ENCODE assay signal across 8 cellular contexts in genomic region chr14:77458249-77458950, GRCh38. TPM values are rescaled to one million over a fixed set of nuclear protein-coding genes. Genes with fewer than 3 reads are reported as not detected.
DNase-seq lines count a peak whose midpoint lies in the region; ATAC-seq and TF ChIP-seq lines count a peak whose summit lies in the region.

No MANE protein-coding gene starts in this region.

- ATAC-seq in HG02623 (IDR thresholded peaks at IDR 0.05; ENCODE audit: unreplicated experiment): peak; percentile 4
- peak; percentile 23 for ATAC-seq in activated CD8-positive, alpha-beta memory T cell treated with anti-CD3 and anti-CD28 coated beads, Interleukin-2, amount 10 ng/mL, durations not matched to agents 7 days and 5 days
- ATAC-seq in esophagus mucosa: peak; percentile 50
- ATAC-seq in natural killer cell: peak in 1 of 3 donors; percentile 8

- H3K27ac ChIP-seq in thymus (ENCODE audit: low read depth): peak overlapping the region; percentile 91

- H3K9me3 ChIP-seq in thymus (ENCODE audit: control insufficient read depth): no peaks in the 10 kb centered on the region

- no peaks in the 10 kb centered on the region for H3K27me3 ChIP-seq in thymus (ENCODE audit: control insufficient read depth, insufficient read depth)

- H3K27me3 Mint-ChIP-seq in activated CD8-positive, alpha-beta memory T cell treated with anti-CD3 and anti-CD28 coated beads, Interleukin-2, amount 10 ng/mL, durations not matched to agents 7 days and 5 days: no peaks in the 10 kb centered on the region
- H3K27me3 Mint-ChIP-seq in natural killer cell (ENCODE audit: low read depth in 2 of 2): no peaks in the 10 kb centered on the region

- CTCF ChIA-PET in activated CD8-positive, alpha-beta memory T cell treated with anti-CD3 and anti-CD28 coated beads, Interleukin-2, amount 10 ng/mL, durations not matched to agents 7 days and 5 days (lab: Charles Lee): interaction anchor here (0.9 to 3.2 kb wide), 11 partner anchors 9 to 295 kb away, joined by 3 to 33 read pairs (median 4); partner anchors contain the start of genes SAMD15 and TMED8

- intact Hi-C loops in natural killer cell (cut with micrococcal nuclease): loop anchor here (2.0 to 5.0 kb wide), 2 partner anchors 92 to 361 kb away; partner anchors contain the start of gene CIPC

- peaks cover 36% of the 10 kb centered on the region for H3K4me1 Mint-ChIP-seq in activated CD8-positive, alpha-beta memory T cell treated with anti-CD3 and anti-CD28 coated beads, Interleukin-2, amount 10 ng/mL, durations not matched to agents 7 days and 5 days
- H3K4me1 Mint-ChIP-seq in natural killer cell: peaks cover 40 to 50% of the 10 kb centered on the region in 2 donors

- H3K36me3 ChIP-seq in thymus (ENCODE audit: control insufficient read depth, insufficient read depth): peaks cover 24% of the 10 kb centered on the region

- H3K4me1 ChIP-seq in thymus (ENCODE audit: control insufficient read depth, insufficient read depth, low read length): peaks cover 11% of the 10 kb centered on the region

- WGBS in thymus: under 1% methylated on average over 29 of the region's 29 CpGs

- peaks cover 29% of the 10 kb centered on the region for H3K36me3 Mint-ChIP-seq in activated CD8-positive, alpha-beta memory T cell treated with anti-CD3 and anti-CD28 coated beads, Interleukin-2, amount 10 ng/mL, durations not matched to agents 7 days and 5 days
- peaks cover 7% of the 10 kb centered on the region for H3K36me3 Mint-ChIP-seq in natural killer cell

- peak overlapping the region; percentile 87 for H3K4me3 ChIP-seq in thymus (ENCODE audit: low read length)

- no peaks in the 10 kb centered on the region for H3K9me3 Mint-ChIP-seq in activated CD8-positive, alpha-beta memory T cell treated with anti-CD3 and anti-CD28 coated beads, Interleukin-2, amount 10 ng/mL, durations not matched to agents 7 days and 5 days (ENCODE audit: low read depth)
- no peaks in the 10 kb centered on the region for H3K9me3 Mint-ChIP-seq in natural killer cell

- H3K27ac Mint-ChIP-seq in activated CD8-positive, alpha-beta memory T cell treated with anti-CD3 and anti-CD28 coated beads, Interleukin-2, amount 10 ng/mL, durations not matched to agents 7 days and 5 days: peak overlapping the region; percentile 99
- peak overlapping the region; percentile 99 to 100 for H3K27ac Mint-ChIP-seq in natural killer cell

- DNase-seq in NCI-H524 (lab: John Stamatoyannopoulos, UW) (peak; percentile 29 to 60), NCI-H524 treated with DMSO at 0.1 percent for 48 hours (lab: John Stamatoyannopoulos, UW) (no peak), NCI-H1694 treated with DMSO at 0.1 percent for 48 hours (lab: John Stamatoyannopoulos, UW) (peak; percentile 61), natural killer cell (peak; percentile 19)
- peak; percentile 70 for DNase-seq in activated CD8-positive, alpha-beta memory T cell treated with anti-CD3 and anti-CD28 coated beads, Interleukin-2, amount 10 ng/mL, durations not matched to agents 7 days and 5 days

- peak overlapping the region; percentile 93 for H3K4me3 Mint-ChIP-seq in activated CD8-positive, alpha-beta memory T cell treated with anti-CD3 and anti-CD28 coated beads, Interleukin-2, amount 10 ng/mL, durations not matched to agents 7 days and 5 days
- H3K4me3 Mint-ChIP-seq in natural killer cell: peak overlapping the region; percentile 100

- TF ChIP-seq CTCF in natural killer cell (IDR thresholded peaks at IDR 0.05): no peak

RNA-seq across cellular contexts. Expression of gene AHSA1, which starts 0.5 kb away (rescaled TPM):
- 100 to 1,000 TPM; 219 to 266 TPM for total RNA-seq in activated CD8-positive, alpha-beta memory T cell treated with anti-CD3 and anti-CD28 coated beads, Interleukin-2, amount 10 ng/mL, durations not matched to agents 7 days and 5 days
- total RNA-seq in esophagus mucosa: 69.5 TPM
- total RNA-seq in natural killer cell: 100 to 1,000 TPM in 1 of 3 donors, 10 to 100 TPM in 2; 70.4 to 101 (median 94.3) TPM
- 72.6 TPM for polyA plus RNA-seq in thymus

RNA-seq across cellular contexts. Expression of gene VIPAS39, which starts 1.0 kb away (rescaled TPM):
- total RNA-seq in activated CD8-positive, alpha-beta memory T cell treated with anti-CD3 and anti-CD28 coated beads, Interleukin-2, amount 10 ng/mL, durations not matched to agents 7 days and 5 days: 10 to 100 TPM; 16.9 to 19.3 TPM
- total RNA-seq in esophagus mucosa: 11.9 TPM
- total RNA-seq in natural killer cell: 10 to 100 TPM; 11.2 to 14.4 (median 13.0) TPM
- 15.8 TPM for polyA plus RNA-seq in thymus

RNA-seq across cellular contexts. Expression of gene NOXRED1, which starts 35.1 kb away (rescaled TPM):
- total RNA-seq in activated CD8-positive, alpha-beta memory T cell treated with anti-CD3 and anti-CD28 coated beads, Interleukin-2, amount 10 ng/mL, durations not matched to agents 7 days and 5 days: under 1 TPM; 0.45 to 0.53 TPM
- total RNA-seq in esophagus mucosa (not detected), natural killer cell (under 1 TPM; 0.25 to 0.52 (median 0.40) TPM)
- 1.6 TPM for polyA plus RNA-seq in thymus

RNA-seq across cellular contexts. Expression of gene ISM2, which starts 40.2 kb away (rescaled TPM):
- total RNA-seq in activated CD8-positive, alpha-beta memory T cell treated with anti-CD3 and anti-CD28 coated beads, Interleukin-2, amount 10 ng/mL, durations not matched to agents 7 days and 5 days: not detected
- total RNA-seq in esophagus mucosa (not detected), natural killer cell (not detected)
- 0.18 TPM for polyA plus RNA-seq in thymus
